8 cellular contexts compared by ENCODE assay signal in the genomic region with DNA sequence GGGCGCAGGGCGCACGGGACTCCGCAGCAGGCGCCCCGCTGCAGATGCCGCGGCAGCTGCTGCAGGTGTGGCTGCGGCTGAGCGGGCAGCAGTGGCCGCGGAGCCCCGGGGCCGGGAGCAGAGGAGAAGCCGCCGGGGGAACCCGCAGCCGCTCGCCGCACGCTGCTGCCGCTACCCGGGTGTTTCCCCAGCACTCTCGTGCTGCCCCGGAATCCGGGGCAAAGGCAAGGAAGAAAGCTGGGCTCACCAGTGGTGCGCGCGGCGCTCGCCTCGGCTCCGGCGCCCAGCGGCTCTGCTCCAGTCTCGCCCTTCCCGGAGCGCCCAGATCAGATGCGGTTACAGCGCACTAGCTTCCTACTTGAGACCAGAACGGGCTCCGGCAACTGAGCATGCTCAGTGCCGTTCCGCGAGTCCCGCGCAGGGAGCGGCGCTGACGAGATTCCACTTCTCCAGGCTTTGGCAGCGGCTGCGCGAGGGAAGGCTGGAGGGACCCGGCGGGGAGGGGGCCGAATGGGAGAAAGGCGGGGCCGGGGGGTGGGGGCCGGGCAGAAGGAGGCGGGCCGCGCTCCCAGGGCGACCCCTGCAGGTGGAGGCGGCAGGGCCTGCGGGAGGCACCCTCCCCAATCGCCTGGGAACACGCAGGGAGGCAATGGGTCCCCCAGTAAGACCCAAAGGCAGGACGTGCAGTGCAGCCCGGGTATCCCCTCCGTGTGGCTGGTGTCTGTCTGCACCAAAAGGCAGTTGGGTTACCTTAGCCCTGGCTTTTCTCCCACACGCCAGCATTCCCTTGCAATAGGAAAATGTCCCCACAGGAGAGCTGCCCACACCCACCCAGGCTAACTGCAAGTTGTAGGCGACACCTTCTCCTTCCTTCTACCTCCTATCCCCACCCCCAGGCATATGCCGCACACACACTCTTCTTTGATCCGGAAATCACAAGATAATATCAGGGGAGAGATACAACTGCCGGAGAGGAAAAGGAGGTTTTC. TPM values are rescaled to one million over a fixed set of nuclear protein-coding genes. Genes with fewer than 3 reads are reported as not detected.
DNase-seq lines count a peak whose midpoint lies in the region; ATAC-seq and TF ChIP-seq lines count a peak whose summit lies in the region.

Gene APBB2 (minus strand): TSS at position 385 of the 989 bp plus-strand sequence. CDS start 181,288 bp downstream, outside the sequence.

- H3K4me1 ChIP-seq in breast epithelium = no peaks in the 10 kb centered on the region
- peaks cover 12% of the 10 kb centered on the region for H3K4me1 ChIP-seq in iPS-15b (ENCODE audit: control insufficient read depth, insufficient read depth, low read length)
- H3K4me1 ChIP-seq in sigmoid colon = peaks cover 0 to 27% (median 23%) of the 10 kb centered on the region in 4 donors

- H3K4me3 ChIP-seq in breast epithelium (peak within 1 kb of the TSS; percentile 75 to 88 (median 87)), iPS-15b (ENCODE audit: low read depth, low read length) (peak within 1 kb of the TSS; percentile 78), sigmoid colon (peak within 1 kb of the TSS; percentile 65 to 98 (median 86))

- DNase-seq in activated T-cell treated with anti-CD3 and anti-CD28 coated beads for 1 hour (ENCODE audit: low read depth) (peak; percentile 20), activated T-cell treated with anti-CD3 and anti-CD28 coated beads for 4 hours (no peak), NCI-H1105 treated with DMSO at 0.1 percent for 48 hours (lab: John Stamatoyannopoulos, UW) (peak; percentile 88), SKM-1 treated with dmso at 0.1 percent for 144 hours (lab: John Stamatoyannopoulos, UW; ENCODE audit: unreplicated experiment) (peak; percentile 89), breast epithelium (ENCODE audit: low spot score in 2 of 2) (peak; percentile 91 to 94), sigmoid colon (peak; percentile 98)

- peak within 1 kb of the TSS; percentile 94 for H3K9ac ChIP-seq in iPS-15b (ENCODE audit: low read depth, low read length)

- H3K27ac ChIP-seq in breast epithelium = peak within 1 kb of the TSS; percentile 87 to 93
- peak within 1 kb of the TSS; percentile 87 to 90 (median 89) for H3K27ac ChIP-seq in sigmoid colon

- H3K9me3 ChIP-seq in breast epithelium (no peaks in the 10 kb centered on the region), iPS-15b (ENCODE audit: control insufficient read depth, insufficient read depth, low read length) (no peaks in the 10 kb centered on the region), sigmoid colon (no peaks in the 10 kb centered on the region)

- intact Hi-C loops in breast epithelium (cut with DNase I; ENCODE audit: low total_unique reads) = loop anchor here (5.0 kb wide), 1 partner anchor 287 kb away; no protein-coding TSS in a partner anchor
- intact Hi-C loops in sigmoid colon (cut with DNase I) = loop anchor here (1.0 to 10.0 kb wide), 4 partner anchors 72 to 1160 kb away; partner anchors contain the start of gene N4BP2

- TF ChIP-seq EP300 in sigmoid colon (IDR thresholded peaks at IDR 0.05) = no peak

- H3K36me3 ChIP-seq in breast epithelium (no peaks in the 10 kb centered on the region), iPS-15b (ENCODE audit: control insufficient read depth, insufficient read depth, low read length) (no peaks in the 10 kb centered on the region), sigmoid colon (no peaks in the 10 kb centered on the region)

- TF ChIP-seq CTCF in breast epithelium (IDR thresholded peaks at IDR 0.05) = peak in 1 of 3 donors; percentile 48
- peak; percentile 38 to 91 (median 40) for TF ChIP-seq CTCF in sigmoid colon (IDR thresholded peaks at IDR 0.05)

- peak; percentile 59 for ATAC-seq in HG02759 (IDR thresholded peaks at IDR 0.05; ENCODE audit: unreplicated experiment)

- H3K27me3 ChIP-seq in breast epithelium (no peaks in the 10 kb centered on the region), iPS-15b (ENCODE audit: control insufficient read depth, insufficient read depth, low read length) (peaks cover 7% of the 10 kb centered on the region), sigmoid colon (no peaks in the 10 kb centered on the region)

- TF ChIP-seq POLR2A in breast epithelium (IDR thresholded peaks at IDR 0.05) (no peak), sigmoid colon (IDR thresholded peaks at IDR 0.05) (peak; percentile 66 to 77)

- 2 to 3% methylated on average over 75 of the region's 75 CpGs for WGBS in sigmoid colon, 2 donors

RNA-seq across cellular contexts. Expression of gene APBB2, which starts in this region (rescaled TPM):
- 100 to 1,000 TPM in 2 of 3 donors, 10 to 100 TPM in 1; 87.4 to 192 (median 153) TPM for total RNA-seq in breast epithelium
- 100 to 1,000 TPM in 2 of 4 donors, 10 to 100 TPM in 2; 69.1 to 108 (median 96.3) TPM for total RNA-seq in sigmoid colon
- polyA plus RNA-seq in sigmoid colon = 1 to 10 TPM; 7.8 to 9.2 (median 8.8) TPM
